In genomic region chr2:134918518-134919359, GRCh38 we compare ENCODE assay signal across 8 cellular contexts. TPM values are rescaled to one million over a fixed set of nuclear protein-coding genes. Genes with fewer than 3 reads are reported as not detected.
A peak's percentile ranks its signal among the peaks of the same experiment; 100 is the strongest.
DNase-seq lines count a peak whose midpoint lies in the region; ATAC-seq, FAIRE-seq and TF ChIP-seq lines count a peak whose summit lies in the region.

Gene CCNT2, plus strand, starts transcription at chr2:134918822. Its CDS starts 33 bp downstream, at chr2:134918855.

- H3K4me1 ChIP-seq in OCI-LY3 (ENCODE audit: low read length) (peaks cover 17% of the 10 kb centered on the region), mesodermal cell (ENCODE audit: control insufficient read depth, insufficient read depth, low read length, poor library complexity, severe bottlenecking) (peaks cover 4% of the 10 kb centered on the region)

- peak within 1 kb of the TSS; percentile 81 for H3K4me2 ChIP-seq in OCI-LY3 (ENCODE audit: low read length)

- CTCF ChIA-PET in Calu3 (lab: Charles Lee), result interaction anchor here (1.2 kb wide), 1 partner anchor 386 kb away, joined by 9 read pairs; no protein-coding TSS in a partner anchor

- H3K36me3 ChIP-seq in OCI-LY3 (replicated peaks; ENCODE audit: low read depth, low read length), result peaks cover 20% of the 10 kb centered on the region
- peaks cover 12% of the 10 kb centered on the region for H3K36me3 ChIP-seq in mesodermal cell (ENCODE audit: control insufficient read depth, insufficient read depth, low read length)

- H3K27ac Mint-ChIP-seq in Calu3 (ENCODE audit: unreplicated experiment), result peak within 1 kb of the TSS; percentile 99

- FAIRE-seq in endometrium (lab: Jason Lieb, UNC), result peak; percentile 65

- H3K79me2 ChIP-seq in OCI-LY3 (ENCODE audit: low read length), result peaks cover 59% of the 10 kb centered on the region

- H4K20me1 ChIP-seq in OCI-LY3 (ENCODE audit: insufficient read depth, low read length), result peaks cover 36% of the 10 kb centered on the region

- BruUV-seq in Calu3 (replicated peaks; lab: Mats Ljungman, UMichigan), result TSS peak; percentile 27

- H3K4me3 ChIP-seq in OCI-LY3 (ENCODE audit: low read length) (peak within 1 kb of the TSS; percentile 84), mesodermal cell (ENCODE audit: extremely low read depth, insufficient read depth, low read length, poor library complexity, severe bottlenecking) (peak within 1 kb of the TSS; percentile 93)

- TF ChIP-seq CTCF in Calu3 (IDR thresholded peaks at IDR 0.05; ENCODE audit: unreplicated experiment), result no peak
- no peak for TF ChIP-seq CTCF in OCI-LY3 (IDR thresholded peaks at IDR 0.05; ENCODE audit: low read depth, low read length)

- H3K4me1 Mint-ChIP-seq in Calu3 (ENCODE audit: low read depth, unreplicated experiment), result peaks cover 14% of the 10 kb centered on the region

- no peaks in the 10 kb centered on the region for H3K27me3 Mint-ChIP-seq in Calu3 (ENCODE audit: unreplicated experiment)

- H3K27ac ChIP-seq in OCI-LY3 (ENCODE audit: low read length) (peak within 1 kb of the TSS; percentile 96), mesodermal cell (ENCODE audit: low read depth, low read length, severe bottlenecking) (peak within 1 kb of the TSS; percentile 99)

- H3K9me3 Mint-ChIP-seq in Calu3 (ENCODE audit: low read depth, unreplicated experiment), result no peaks in the 10 kb centered on the region

- peak within 1 kb of the TSS; percentile 94 for H3K9ac ChIP-seq in OCI-LY3 (ENCODE audit: low read length)

- DNase-seq in Calu3, result peak; percentile 99
- peak; percentile 93 for DNase-seq in HuH-7 (ENCODE audit: low spot score)
- DNase-seq in activated CD8-positive, alpha-beta memory T cell treated with anti-CD3 and anti-CD28 coated beads, Interleukin-2, amount 50 U/mL, for 48 hours, result peak; percentile 100
- peak; percentile 99 to 100 for DNase-seq in stimulated activated CD8-positive, alpha-beta memory T cell treated with anti-CD3 and anti-CD28 coated beads, Interleukin-15, amount 100 ng/mL, for 4 hours (ENCODE audit: low read depth in 2 of 2)

- no peaks in the 10 kb centered on the region for H3K27me3 ChIP-seq in OCI-LY3 (ENCODE audit: low read depth, low read length)

- peak; percentile 84 for ATAC-seq in GM21515 (IDR thresholded peaks at IDR 0.05; ENCODE audit: unreplicated experiment)

- H3K4me3 Mint-ChIP-seq in Calu3 (ENCODE audit: low read depth, unreplicated experiment), result peak within 1 kb of the TSS; percentile 99

- H3K36me3 Mint-ChIP-seq in Calu3 (ENCODE audit: insufficient read depth, unreplicated experiment), result peaks cover 38% of the 10 kb centered on the region

- H2AFZ ChIP-seq in OCI-LY3 (ENCODE audit: low read depth, low read length), result peak within 1 kb of the TSS; percentile 58

- WGBS in mesodermal cell (ENCODE audit: insufficient coverage in 2 of 2), 2 experiments, result 0% methylated on average over 62 to 65 of the region's 85 CpGs

- intact Hi-C loops in Calu3 (cut with micrococcal nuclease; ENCODE audit: unreplicated experiment), result loop anchor here (2.0 kb wide), 1 partner anchor 14 kb away; no protein-coding TSS in a partner anchor

- H3K9me3 ChIP-seq in OCI-LY3 (ENCODE audit: insufficient read depth, low read length) (no peaks in the 10 kb centered on the region), mesodermal cell (ENCODE audit: control insufficient read depth, low read length) (no peaks in the 10 kb centered on the region)

RNA-seq across cellular contexts. Expression of gene CCNT2, which starts in this region (rescaled TPM):
- total RNA-seq in Calu3 (2022), result 40.0 and 43.8 TPM in 2 replicates
- polyA plus RNA-seq in mesodermal cell (2013, experiment 1 of 2), result 33.4 TPM
- 32.2 TPM for polyA plus RNA-seq in mesodermal cell (2013, experiment 2 of 2)

Comparison
In these comparisons a context has a peak if more than half of its experiments do, and no peak if none do; other contexts are left out.
1. Peak in every context shown above with its lines: DNase-seq, ATAC-seq, H3K4me3 ChIP-seq and H3K27ac ChIP-seq.